Comparison of ENCODE assay signal across 8 cellular contexts in the genomic region with DNA sequence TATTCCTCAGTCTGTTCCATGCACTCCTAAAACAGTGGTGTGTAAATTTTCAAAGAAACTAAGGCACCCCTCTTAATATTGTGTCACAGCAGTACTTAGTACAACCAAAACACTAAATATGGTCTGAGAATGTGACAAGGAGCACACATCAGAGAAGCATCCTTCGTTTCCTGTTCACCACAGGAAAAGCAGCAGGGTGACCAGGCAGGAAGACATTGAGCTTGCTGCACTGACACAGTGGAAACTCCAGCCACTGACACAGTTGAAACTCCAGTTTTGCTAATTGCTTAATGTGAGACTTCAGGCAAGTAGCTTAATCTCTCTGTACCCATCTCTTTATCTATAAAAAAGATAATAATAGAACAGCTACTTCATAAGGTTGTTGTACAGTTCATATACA.
"Had no signal": no experiment of that assay in that cellular context is flagged by ENCODE, and none has a peak within 500 bp of the region (broad histone marks: within the 10 kb centered on the region; RNA-seq: fewer than 3 reads in every experiment).

No MANE protein-coding gene starts in this region.

- H3K4me1 ChIP-seq: HAP-1 had no signal

- ATAC-seq: HCT116, HepG2 had no signal

- H3K36me3 ChIP-seq: HAP-1 had no signal

- DNase-seq: GM23248, HFFc6, KBM-7 had no signal

- H3K9ac ChIP-seq: GM23248 had no signal

- H2AFZ ChIP-seq: GM23248 had no signal

- H3K27ac ChIP-seq: GM23248, HL-60 had no signal

- H3K36me3 Mint-ChIP-seq: IgD-negative memory B cell had no signal

- H3K4me3 Mint-ChIP-seq: HFFc6, IgD-negative memory B cell had no signal

- H3K4me3 ChIP-seq: GM23248, HAP-1 had no signal

- H3K27ac Mint-ChIP-seq: HFFc6, IgD-negative memory B cell had no signal

- H3K4me1 Mint-ChIP-seq: IgD-negative memory B cell had no signal
